ENCODE assay signal across 8 cellular contexts in the genomic region with DNA sequence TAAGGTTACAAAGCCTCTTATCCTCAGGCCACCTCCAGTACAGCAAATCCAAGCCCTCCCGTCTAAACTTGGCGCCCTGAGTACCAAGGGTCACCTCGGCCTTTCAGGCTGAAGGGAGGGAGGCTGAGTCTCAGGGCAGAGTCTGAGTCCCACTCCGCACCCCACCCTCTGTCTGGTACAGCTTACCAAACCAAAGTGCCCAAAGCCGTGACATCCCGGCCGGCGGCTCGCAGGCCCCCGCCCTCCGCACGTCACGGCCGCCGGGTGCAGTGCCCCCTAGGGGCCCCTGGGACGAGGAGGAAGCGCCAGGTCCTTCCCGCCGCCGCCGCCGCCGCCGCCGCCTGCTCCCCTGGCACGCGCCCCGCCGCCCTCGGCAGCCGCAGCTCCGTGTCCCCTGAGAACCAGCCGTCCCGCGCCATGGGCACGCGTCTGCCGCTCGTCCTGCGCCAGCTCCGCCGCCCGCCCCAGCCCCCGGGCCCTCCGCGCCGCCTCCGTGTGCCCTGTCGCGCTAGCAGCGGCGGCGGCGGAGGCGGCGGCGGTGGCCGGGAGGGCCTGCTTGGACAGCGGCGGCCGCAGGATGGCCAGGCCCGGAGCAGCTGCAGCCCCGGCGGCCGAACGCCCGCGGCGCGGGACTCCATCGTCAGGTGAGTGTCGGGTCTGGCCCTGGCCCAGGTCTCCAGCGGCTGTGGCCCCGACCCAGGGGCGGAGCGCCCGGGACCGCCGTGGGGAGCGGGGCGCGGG. TPM values are rescaled to one million over a fixed set of nuclear protein-coding genes. Genes with fewer than 3 reads are reported as not detected.
DNase-seq lines count a peak whose midpoint lies in the region; ATAC-seq and TF ChIP-seq lines count a peak whose summit lies in the region.

MTHFD1L (plus strand) TSS at position 297 of the 741 bp plus-strand sequence; CDS start at position 418, 121 bp downstream.

- no TSS peak for BruUV-seq in PC-9 (replicated peaks; lab: Mats Ljungman, UMichigan)

- H4K20me1 ChIP-seq in PC-9 (ENCODE audit: insufficient read depth) (peaks cover 31% of the 10 kb centered on the region), fibroblast of lung (ENCODE audit: control insufficient read depth, extremely low read depth, insufficient read depth, low read length) (no peaks in the 10 kb centered on the region)

- ATAC-seq in GM19397 (IDR thresholded peaks at IDR 0.05; ENCODE audit: unreplicated experiment): peak; percentile 69
- peak; percentile 75 for ATAC-seq in HG03558 (IDR thresholded peaks at IDR 0.05; ENCODE audit: extremely low read depth, unreplicated experiment)
- ATAC-seq in naive thymus-derived CD8-positive, alpha-beta T cell: peak; percentile 69 to 73

- peaks cover 42% of the 10 kb centered on the region for H3K79me2 ChIP-seq in PC-9 (ENCODE audit: low read depth)
- peaks cover 34% of the 10 kb centered on the region for H3K79me2 ChIP-seq in fibroblast of lung (ENCODE audit: control insufficient read depth, insufficient read depth, low read length)

- H3K4me2 ChIP-seq in PC-9: peak within 1 kb of the TSS; percentile 94
- H3K4me2 ChIP-seq in fibroblast of lung (ENCODE audit: extremely low read depth, insufficient read depth, low read length): peak within 1 kb of the TSS; percentile 88

- H3K4me3 Mint-ChIP-seq in activated T-helper 1 cell treated with anti-CD3 and anti-CD28 coated beads, Interleukin-12 subunit alpha, Interleukin-12 subunit beta, Interleukin-2, Interleukin-4 antibody, amounts not matched to agents 30 ng/mL and 10 ng/mL and 1 ng/mL, durations not matched to agents 14 hours and 24 hours and 36 hours: peak within 1 kb of the TSS; percentile 86
- peak within 1 kb of the TSS; percentile 79 to 97 (median 84) for H3K4me3 Mint-ChIP-seq in naive thymus-derived CD8-positive, alpha-beta T cell

- DNase-seq in COR-L47 (lab: John Stamatoyannopoulos, UW) (peak; percentile 29), PC-9 (peak; percentile 62 to 75), fibroblast of lung (ENCODE audit: low read depth in 2 of 2) (peak; percentile 86 to 93)
- peak; percentile 74 for DNase-seq in activated T-helper 1 cell treated with anti-CD3 and anti-CD28 coated beads, Interleukin-12 subunit alpha, Interleukin-12 subunit beta, Interleukin-2, Interleukin-4 antibody, amounts not matched to agents 30 ng/mL and 10 ng/mL and 1 ng/mL, durations not matched to agents 14 hours and 24 hours and 36 hours (ENCODE audit: low spot score)
- peak; percentile 42 to 79 (median 59) for DNase-seq in naive thymus-derived CD8-positive, alpha-beta T cell
- peak; percentile 16 to 61 (median 44) for DNase-seq in stimulated activated naive CD4-positive, alpha-beta T cell (lab: John Stamatoyannopoulos, UW)

- H3K36me3 ChIP-seq in PC-9 (ENCODE audit: low read depth) (peaks cover 6% of the 10 kb centered on the region), fibroblast of lung (ENCODE audit: control insufficient read depth, insufficient read depth, low read length) (no peaks in the 10 kb centered on the region)

- H3K9me3 Mint-ChIP-seq in activated T-helper 1 cell treated with anti-CD3 and anti-CD28 coated beads, Interleukin-12 subunit alpha, Interleukin-12 subunit beta, Interleukin-2, Interleukin-4 antibody, amounts not matched to agents 30 ng/mL and 10 ng/mL and 1 ng/mL, durations not matched to agents 14 hours and 24 hours and 36 hours: no peaks in the 10 kb centered on the region
- H3K9me3 Mint-ChIP-seq in naive thymus-derived CD8-positive, alpha-beta T cell: no peaks in the 10 kb centered on the region

- H3K27ac ChIP-seq in PC-9 (peak within 1 kb of the TSS; percentile 78), fibroblast of lung (ENCODE audit: insufficient read depth, low read length) (peak within 1 kb of the TSS; percentile 99)

- POLR2A ChIA-PET in PC-9 (lab: Charles Lee; ENCODE audit: unreplicated experiment): interaction anchor here (0.6 kb wide), 2 partner anchors 16 to 17 kb away, joined by 4 to 5 read pairs; no protein-coding TSS in a partner anchor
- POLR2A ChIA-PET in naive thymus-derived CD8-positive, alpha-beta T cell (lab: Charles Lee): interaction anchor here (0.7 to 1.6 kb wide), 2 partner anchors 72 to 524 kb away, joined by 4 read pairs; no protein-coding TSS in a partner anchor

- H3K9me2 ChIP-seq in PC-9 (ENCODE audit: insufficient read depth): no peaks in the 10 kb centered on the region

- H3K4me3 ChIP-seq in PC-9: peak within 1 kb of the TSS; percentile 63
- peak within 1 kb of the TSS; percentile 47 to 84 (median 70) for H3K4me3 ChIP-seq in fibroblast of lung (replicated peaks in 1 of 4; ENCODE audit: control extremely low read depth in 1 of 4, insufficient read depth in 1 of 4, low read depth in 3 of 4, low read length in 4 of 4)

- intact Hi-C loops in PC-9 (cut with micrococcal nuclease; ENCODE audit: unreplicated experiment): loop anchor here (1.0 kb wide), 2 partner anchors 8 to 47 kb away; no protein-coding TSS in a partner anchor
- intact Hi-C loops in activated T-helper 1 cell treated with anti-CD3 and anti-CD28 coated beads, Interleukin-12 subunit alpha, Interleukin-12 subunit beta, Interleukin-2, Interleukin-4 antibody, amounts not matched to agents 30 ng/mL and 10 ng/mL and 1 ng/mL, durations not matched to agents 14 hours and 24 hours and 36 hours (cut with micrococcal nuclease): loop anchor here (1.0 to 5.0 kb wide), 6 partner anchors 51 to 1298 kb away; partner anchors contain the start of genes GINM1 and RMND1

- H3K27me3 ChIP-seq in PC-9 (ENCODE audit: insufficient read depth, low read depth) (no peaks in the 10 kb centered on the region), fibroblast of lung (ENCODE audit: control insufficient read depth, insufficient read depth, low read length) (no peaks in the 10 kb centered on the region)

- TF ChIP-seq CTCF in PC-9 (conservative IDR thresholded peaks at IDR 0.05): peak; percentile 55
- peak; percentile 11 to 29 for TF ChIP-seq CTCF in fibroblast of lung (conservative IDR thresholded peaks at IDR 0.05 in 1 of 2, IDR thresholded peaks at IDR 0.05 in 1 of 2; ENCODE audit: low read depth in 1 of 2, low read length in 2 of 2)

- peaks cover 4% of the 10 kb centered on the region for H3K4me1 ChIP-seq in PC-9 (replicated peaks; ENCODE audit: insufficient read depth)
- no peaks in the 10 kb centered on the region for H3K4me1 ChIP-seq in fibroblast of lung (ENCODE audit: control insufficient read depth, extremely low read depth, insufficient read depth, low read length)

- H2AFZ ChIP-seq in PC-9 (peak within 1 kb of the TSS; percentile 78), fibroblast of lung (ENCODE audit: low read length) (peak within 1 kb of the TSS; percentile 58)

- peak within 1 kb of the TSS; percentile 98 for H3K9ac ChIP-seq in fibroblast of lung (ENCODE audit: insufficient read depth, low read length)

- peaks cover 2% of the 10 kb centered on the region for H3K27me3 Mint-ChIP-seq in activated T-helper 1 cell treated with anti-CD3 and anti-CD28 coated beads, Interleukin-12 subunit alpha, Interleukin-12 subunit beta, Interleukin-2, Interleukin-4 antibody, amounts not matched to agents 30 ng/mL and 10 ng/mL and 1 ng/mL, durations not matched to agents 14 hours and 24 hours and 36 hours (ENCODE audit: insufficient read depth)
- peaks cover 4 to 26% (median 17%) of the 10 kb centered on the region in 5 donors for H3K27me3 Mint-ChIP-seq in naive thymus-derived CD8-positive, alpha-beta T cell

- peak within 1 kb of the TSS; percentile 91 for H3K27ac Mint-ChIP-seq in activated T-helper 1 cell treated with anti-CD3 and anti-CD28 coated beads, Interleukin-12 subunit alpha, Interleukin-12 subunit beta, Interleukin-2, Interleukin-4 antibody, amounts not matched to agents 30 ng/mL and 10 ng/mL and 1 ng/mL, durations not matched to agents 14 hours and 24 hours and 36 hours
- H3K27ac Mint-ChIP-seq in naive thymus-derived CD8-positive, alpha-beta T cell: peak within 1 kb of the TSS in 9 of 10 donors; percentile 36 to 92 (median 78)

- CTCF ChIA-PET in PC-9 (lab: Charles Lee): interaction anchor here (0.7 kb wide), 1 partner anchor 1473 kb away, joined by 6 read pairs; no protein-coding TSS in a partner anchor

- no peaks in the 10 kb centered on the region for H3K9me3 ChIP-seq in PC-9 (ENCODE audit: insufficient read depth, low read depth)
- no peaks in the 10 kb centered on the region for H3K9me3 ChIP-seq in fibroblast of lung (ENCODE audit: control insufficient read depth, insufficient read depth, low read depth, low read length)

- H3K4me1 Mint-ChIP-seq in activated T-helper 1 cell treated with anti-CD3 and anti-CD28 coated beads, Interleukin-12 subunit alpha, Interleukin-12 subunit beta, Interleukin-2, Interleukin-4 antibody, amounts not matched to agents 30 ng/mL and 10 ng/mL and 1 ng/mL, durations not matched to agents 14 hours and 24 hours and 36 hours (ENCODE audit: low read depth): peaks cover 38% of the 10 kb centered on the region
- H3K4me1 Mint-ChIP-seq in naive thymus-derived CD8-positive, alpha-beta T cell: peaks cover 7 to 18% (median 13%) of the 10 kb centered on the region in 4 donors

- H3F3A ChIP-seq in PC-9 (ENCODE audit: insufficient read depth, low read depth): no peaks in the 10 kb centered on the region

- peaks cover 7% of the 10 kb centered on the region for H3K36me3 Mint-ChIP-seq in activated T-helper 1 cell treated with anti-CD3 and anti-CD28 coated beads, Interleukin-12 subunit alpha, Interleukin-12 subunit beta, Interleukin-2, Interleukin-4 antibody, amounts not matched to agents 30 ng/mL and 10 ng/mL and 1 ng/mL, durations not matched to agents 14 hours and 24 hours and 36 hours (ENCODE audit: low read depth)
- H3K36me3 Mint-ChIP-seq in naive thymus-derived CD8-positive, alpha-beta T cell: peaks cover 0 to 2% (median 0%) of the 10 kb centered on the region in 3 donors

RNA-seq across cellular contexts. Expression of gene MTHFD1L, which starts in this region (rescaled TPM):
- 53.3 and 65.8 TPM in 2 replicates for total RNA-seq in PC-9 (2021)
- 121 and 125 TPM in 2 replicates for total RNA-seq in activated T-helper 1 cell treated with anti-CD3 and anti-CD28 coated beads, Interleukin-12 subunit alpha, Interleukin-12 subunit beta, Interleukin-2, Interleukin-4 antibody, amounts not matched to agents 30 ng/mL and 10 ng/mL and 1 ng/mL, durations not matched to agents 14 hours and 24 hours and 36 hours
- total RNA-seq in fibroblast of lung: 43.4 and 48.9 TPM in 2 replicates
- polyA plus RNA-seq in fibroblast of lung: 36.1 and 51.1 TPM in 2 replicates
- polyA plus RNA-seq in fibroblast of lung (2012): 43.1 and 63.7 TPM in 2 replicates
- polyA minus RNA-seq in fibroblast of lung (ENCODE audit: low replicate concordance): 14.8 and 38.7 TPM in 2 replicates
- total RNA-seq in naive thymus-derived CD8-positive, alpha-beta T cell: 10 to 100 TPM; 18.2 to 20.1 TPM
- polyA plus RNA-seq in naive thymus-derived CD8-positive, alpha-beta T cell: 1 to 10 TPM; 3.8 to 8.3 (median 5.1) TPM

Comparison
In these comparisons a context has a peak if more than half of its experiments do, and no peak if none do; other contexts are left out.
1. Peak in every context shown above with its lines: DNase-seq, ATAC-seq, H3K4me3 ChIP-seq and H3K27ac ChIP-seq.
2. DNase-seq: peak in every context shown above with its lines; median percentile 90 in fibroblast of lung; 74 in activated T-helper 1 cell treated with anti-CD3 and anti-CD28 coated beads, Interleukin-12 subunit alpha, Interleukin-12 subunit beta, Interleukin-2, Interleukin-4 antibody, amounts not matched to agents 30 ng/mL and 10 ng/mL and 1 ng/mL, durations not matched to agents 14 hours and 24 hours and 36 hours; 68 in PC-9; 59 in naive thymus-derived CD8-positive, alpha-beta T cell; 44 in stimulated activated naive CD4-positive, alpha-beta T cell; 29 in COR-L47.